15 cellular contexts compared by ENCODE assay signal in genomic region chr1:30599721-30600120, GRCh38.
"Had no signal": no experiment of that assay in that cellular context is flagged by ENCODE, and none has a peak within 500 bp of the region (broad histone marks: within the 10 kb centered on the region; RNA-seq: fewer than 3 reads in every experiment).

No MANE protein-coding gene starts in this region.

- H3K27me3 ChIP-seq: neutrophil, upper lobe of left lung had no signal

- H3K4me1 ChIP-seq: heart left ventricle, upper lobe of left lung had no signal

- H3K27ac ChIP-seq: heart left ventricle, neutrophil, upper lobe of left lung had no signal

- ATAC-seq: activated CD4-positive, CD25-positive, alpha-beta regulatory T cell treated with anti-CD3 and anti-CD28 coated beads, Interleukin-2, amount 50 U/mL, for 24 hours; left lobe of liver; naive thymus-derived CD8-positive, alpha-beta T cell; T-cell had no signal

- DNase-seq: activated CD4-positive, alpha-beta T cell treated with anti-CD3 and anti-CD28 coated beads, Interleukin-2, amount 50 U/mL, for 1 hour; activated CD8-positive, alpha-beta memory T cell treated with anti-CD3 and anti-CD28 coated beads for 24 hours; activated naive CD4-positive, alpha-beta T cell; activated naive CD8-positive, alpha-beta T cell treated with anti-CD3 and anti-CD28 coated beads, Interleukin-2, amount 10 ng/mL, durations not matched to agents 7 days and 5 days; effector CD8-positive, alpha-beta T cell; heart left ventricle; mesenchymal stem cell; naive thymus-derived CD8-positive, alpha-beta T cell; T-cell; T-helper 9 cell had no signal

- H3K9me3 ChIP-seq: neutrophil, upper lobe of left lung had no signal

- H3K4me3 ChIP-seq: heart left ventricle, smooth muscle cell, upper lobe of left lung had no signal

- H3K36me3 ChIP-seq: heart left ventricle, neutrophil, upper lobe of left lung had no signal
